24 cellular contexts compared by ENCODE assay signal in genomic region chr13:30363725-30364124, GRCh38. TPM values are rescaled to one million over a fixed set of nuclear protein-coding genes. Genes with fewer than 3 reads are reported as not detected.
DNase-seq lines count a peak whose midpoint lies in the region; ATAC-seq and TF ChIP-seq lines count a peak whose summit lies in the region.
"Had no signal": no experiment of that assay in that cellular context is flagged by ENCODE, and none has a peak within 500 bp of the region (broad histone marks: within the 10 kb centered on the region; RNA-seq: fewer than 3 reads in every experiment).

No MANE protein-coding gene starts in this region.

- no peaks in the 10 kb centered on the region for H3F3A ChIP-seq in SK-N-SH (replicated peaks; ENCODE audit: insufficient read depth)

- POLR2A ChIA-PET in SK-N-SH (lab: Yijun Ruan, JAX) = no interaction called here

- 95% methylated on average over 5 of the region's 5 CpGs for WGBS in SK-N-SH (ENCODE audit: low lambda C conversion rate)
- WGBS in mesodermal cell (ENCODE audit: insufficient coverage in 2 of 2), 2 experiments = 83 to 92% methylated on average over 2 to 4 of the region's 5 CpGs

- H3K27me3 ChIP-seq in SK-N-SH (ENCODE audit: insufficient read depth) (no peaks in the 10 kb centered on the region), uterus (no peaks in the 10 kb centered on the region)
- H3K27me3 ChIP-seq: esophagus muscularis mucosa, ovary, sigmoid colon, tibial artery had no signal

- intact Hi-C loops in uterus (cut with DNase I; ENCODE audit: low total_unique reads) = no loop called here

- TF ChIP-seq RAD21 in SK-N-SH (IDR thresholded peaks at IDR 0.05; ENCODE audit: low read length) = no peak

- no peak overlapping the region for H3K4me2 ChIP-seq in SK-N-SH

- H3K4me1 ChIP-seq in SK-N-SH (ENCODE audit: control insufficient read depth in 1 of 2, insufficient read depth in 2 of 2, low read depth in 1 of 2, low read length in 1 of 2) = peaks cover 15 to 17% of the 10 kb centered on the region in 2 experiments; a peak in 2 of 4 replicates
- H3K4me1 ChIP-seq in mesodermal cell (ENCODE audit: control insufficient read depth, insufficient read depth, low read length, poor library complexity, severe bottlenecking) = peaks cover 35% of the 10 kb centered on the region
- no peaks in the 10 kb centered on the region for H3K4me1 ChIP-seq in uterus
- H3K4me1 ChIP-seq: sigmoid colon, tibial artery had no signal

- H3K36me3 ChIP-seq in SK-N-SH (replicated peaks in 1 of 2; ENCODE audit: control insufficient read depth in 1 of 2, insufficient read depth in 2 of 2, low read length in 1 of 2) = no peaks in the 10 kb centered on the region
- H3K36me3 ChIP-seq in mesodermal cell (ENCODE audit: control insufficient read depth, insufficient read depth, low read length) = no peaks in the 10 kb centered on the region
- no peaks in the 10 kb centered on the region for H3K36me3 ChIP-seq in uterus
- H3K36me3 ChIP-seq: esophagus muscularis mucosa, ovary, sigmoid colon, tibial artery had no signal

- H3K9me3 ChIP-seq in SK-N-SH (no peaks in the 10 kb centered on the region), mesodermal cell (ENCODE audit: control insufficient read depth, low read length) (no peaks in the 10 kb centered on the region), uterus (no peaks in the 10 kb centered on the region)
- H3K9me3 ChIP-seq: esophagus muscularis mucosa, ovary, sigmoid colon, tibial artery had no signal

- H3K27ac ChIP-seq in SK-N-SH (ENCODE audit: low read depth in 2 of 2, low read length in 1 of 2) (peak overlapping the region in 1 of 2 experiments; percentile 35; a peak in 1 of 4 replicates), VCaP (peak overlapping the region; percentile 22; the same call in 1 of the 2 replicates), mesodermal cell (ENCODE audit: low read depth, low read length, severe bottlenecking) (peak overlapping the region; percentile 95), uterus (peak overlapping the region; percentile 44 to 57)
- H3K27ac ChIP-seq: 22Rv1, esophagus muscularis mucosa, ovary had no signal

- no peak for TF ChIP-seq POLR2A in uterus (IDR thresholded peaks at IDR 0.05)

- CTCF ChIA-PET in SK-N-SH (lab: Yijun Ruan, JAX) = interaction anchor here (0.9 kb wide), 1 partner anchor 231 kb away, joined by 3 read pairs; no protein-coding TSS in a partner anchor

- H3K79me2 ChIP-seq in SK-N-SH (ENCODE audit: insufficient read depth) = no peaks in the 10 kb centered on the region

- H3K9ac ChIP-seq in SK-N-SH = no peak overlapping the region

- no peaks in the 10 kb centered on the region for H4K20me1 ChIP-seq in SK-N-SH (ENCODE audit: insufficient read depth)

- H3K4me3 ChIP-seq in SK-N-SH (ENCODE audit: low read depth in 2 of 2, low read length in 1 of 2) = no peak overlapping the region
- no peak overlapping the region for H3K4me3 ChIP-seq in mesodermal cell (ENCODE audit: extremely low read depth, insufficient read depth, low read length, poor library complexity, severe bottlenecking)
- no peak overlapping the region for H3K4me3 ChIP-seq in uterus
- H3K4me3 ChIP-seq: esophagus muscularis mucosa, ovary, sigmoid colon, tibial artery had no signal

- no peak; the same call in 2 of the 3 replicates for ATAC-seq in SK-N-SH treated with all-trans-retinoic acid at 6 μM for 48 hours
- no peak for ATAC-seq in GM21367 (IDR thresholded peaks at IDR 0.05; ENCODE audit: unreplicated experiment)

- no peak for DNase-seq in SK-N-SH
- DNase-seq in uterus = no peak
- DNase-seq in NCI-H1436 treated with DMSO at 0.1 percent for 48 hours (lab: John Stamatoyannopoulos, UW) = no peak
- DNase-seq in activated CD8-positive, alpha-beta memory T cell treated with anti-CD3 and anti-CD28 coated beads for 24 hours = no peak
- DNase-seq: activated CD4-positive, alpha-beta T cell treated with anti-CD3 and anti-CD28 coated beads, Interleukin-2, amount 50 U/mL, for 1 hour; activated effector memory CD4-positive, alpha-beta T cell treated with anti-CD3 and anti-CD28 coated beads, Interleukin-2, amount 50 U/mL, for 16 hours; DMS53; glutamatergic neuron; NCI-H1048; NCI-H2081; ovary; sigmoid colon; stimulated activated naive CD4-positive, alpha-beta T cell; T-helper 1 cell; tibial artery had no signal

- TF ChIP-seq CTCF in SK-N-SH (IDR thresholded peaks at IDR 0.05) (no peak), VCaP (conservative IDR thresholded peaks at IDR 0.05) (no peak), uterus (IDR thresholded peaks at IDR 0.05) (no peak)

- peak overlapping the region; percentile 73; the same call in 1 of the 2 replicates for H2AFZ ChIP-seq in SK-N-SH (ENCODE audit: low read depth)

- no peaks in the 10 kb centered on the region for H3K9me2 ChIP-seq in SK-N-SH

- no peak for TF ChIP-seq EP300 in SK-N-SH (IDR thresholded peaks at IDR 0.05; ENCODE audit: borderline replicate concordance in 1 of 2, low read depth in 1 of 2, low read length in 1 of 2)

TF ChIP-seq in SK-N-SH, 30 proteins besides CTCF, POLR2A, EP300 and RAD21:
- TF ChIP-seq RCOR1 (IDR thresholded peaks at IDR 0.05; ENCODE audit: low read length) (no peak), RFX5 (IDR thresholded peaks at IDR 0.05; ENCODE audit: low read length) (no peak), ELF1 (IDR thresholded peaks at IDR 0.05) (no peak), JUND (IDR thresholded peaks at IDR 0.05) (no peak), MEF2A (IDR thresholded peaks at IDR 0.05; ENCODE audit: borderline replicate concordance, low read depth) (no peak)

TF ChIP-seq in SK-N-SH treated with all-trans-retinoic acid at 6 μM for 48 hours, 23 proteins besides CTCF, POLR2A, EP300 and RAD21 (continues in another document):
- no peak for TF ChIP-seq SNAI2 (CRISPR knock-in tag; IDR thresholded peaks at IDR 0.05)
- no peak for TF ChIP-seq ZNF8 (CRISPR knock-in tag; IDR thresholded peaks at IDR 0.05)
- no peak for TF ChIP-seq CSDC2 (CRISPR knock-in tag; IDR thresholded peaks at IDR 0.05)
- TF ChIP-seq ZFP3 (CRISPR knock-in tag; IDR thresholded peaks at IDR 0.05) = no peak
- no peak for TF ChIP-seq TOX (CRISPR knock-in tag; IDR thresholded peaks at IDR 0.05; ENCODE audit: borderline replicate concordance)
- TF ChIP-seq CSRNP3 (CRISPR knock-in tag; IDR thresholded peaks at IDR 0.05) = no peak
- no peak for TF ChIP-seq CREB5 (CRISPR knock-in tag; IDR thresholded peaks at IDR 0.05; ENCODE audit: low read depth)
- TF ChIP-seq ZNF70 (CRISPR knock-in tag; IDR thresholded peaks at IDR 0.05) = no peak
- no peak for TF ChIP-seq ZNF565 (CRISPR knock-in tag; conservative IDR thresholded peaks at IDR 0.05; ENCODE audit: low read depth)
- no peak for TF ChIP-seq RARB (CRISPR knock-in tag; IDR thresholded peaks at IDR 0.05)
- no peak for TF ChIP-seq BACH2 (CRISPR knock-in tag; IDR thresholded peaks at IDR 0.05; ENCODE audit: borderline replicate concordance)
- TF ChIP-seq TCF4 (CRISPR knock-in tag; IDR thresholded peaks at IDR 0.05; ENCODE audit: borderline replicate concordance) = no peak

RNA-seq across cellular contexts. Expression of gene KATNAL1, which starts 56.4 kb away (rescaled TPM):
- polyA plus RNA-seq in SK-N-SH (2012; rRNA removed) = 5.1 and 6.1 TPM in 2 replicates
- 7.2 and 8.1 TPM in 2 replicates for polyA plus RNA-seq in SK-N-SH (2012; cell fraction: cytosol; rRNA removed)
- polyA plus RNA-seq in SK-N-SH (2012; cell fraction: nucleus; rRNA removed) = 3.0 and 6.2 TPM in 2 replicates
- 13.7 TPM for polyA plus RNA-seq in mesodermal cell (2013, experiment 1 of 2)
- polyA plus RNA-seq in mesodermal cell (2013, experiment 2 of 2) = 12.5 TPM
- 10 to 100 TPM; 24.1 to 65.3 (median 49.9) TPM for total RNA-seq in uterus

RNA-seq across cellular contexts. Expression of gene UBE2L5, which starts 58.6 kb away (rescaled TPM):
- 0.02 and 0.15 TPM in 2 replicates for polyA plus RNA-seq in SK-N-SH (2012; rRNA removed)
- polyA plus RNA-seq in SK-N-SH (2012; cell fraction: cytosol; rRNA removed) = 0.10 and 0.15 TPM in 2 replicates
- polyA plus RNA-seq in SK-N-SH (2012; cell fraction: nucleus; rRNA removed) = 0.18 and 0.33 TPM in 2 replicates
- not detected for polyA plus RNA-seq in mesodermal cell (2013, experiment 1 of 2)
- polyA plus RNA-seq in mesodermal cell (2013, experiment 2 of 2) = not detected
- 1 to 10 TPM in 1 of 4 donors, under 1 TPM in 1, not detected in 2; 0.21 to 2.8 TPM for total RNA-seq in uterus
- total RNA-seq: liver, NCI-H460 had no signal
- polyA plus RNA-seq: BJ had no signal
